ENCODE assay signal across 14 cellular contexts in the genomic region with DNA sequence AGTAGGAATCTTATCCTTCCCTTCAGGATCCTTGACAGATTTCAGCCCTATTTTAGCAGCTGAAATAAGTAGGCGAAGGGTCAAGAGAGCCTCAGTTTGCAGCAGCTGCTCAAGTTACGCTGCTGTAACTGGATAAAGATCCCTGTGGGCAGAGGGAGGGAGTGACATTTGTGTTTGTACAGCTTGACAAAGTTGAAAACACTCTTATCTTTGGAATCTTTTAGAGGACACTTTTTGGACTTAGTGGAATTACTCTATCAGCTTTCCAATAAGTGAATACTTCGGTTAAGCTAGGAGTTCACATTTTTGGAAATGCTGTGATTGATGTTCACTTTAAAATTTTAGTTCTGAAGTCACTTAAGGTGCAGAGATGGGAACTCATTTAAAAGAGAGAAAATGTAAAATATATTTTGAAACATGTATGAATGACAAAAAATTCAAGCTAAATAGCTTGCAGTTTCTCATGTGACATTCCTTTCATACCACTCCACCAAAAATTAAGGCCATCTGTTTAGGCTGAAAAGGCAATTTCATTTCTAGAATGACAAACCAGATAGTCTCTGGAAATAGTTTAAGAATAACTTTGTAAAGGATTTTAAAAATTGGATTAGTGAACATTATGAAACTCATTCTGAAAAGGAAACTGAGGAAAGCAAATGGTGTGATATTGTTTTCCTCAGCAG. TPM values are rescaled to one million over a fixed set of nuclear protein-coding genes. Genes with fewer than 3 reads are reported as not detected.
DNase-seq lines count a peak whose midpoint lies in the region; ATAC-seq, FAIRE-seq and TF ChIP-seq lines count a peak whose summit lies in the region.
"Had no signal": no experiment of that assay in that cellular context is flagged by ENCODE, and none has a peak within 500 bp of the region (broad histone marks: within the 10 kb centered on the region; RNA-seq: fewer than 3 reads in every experiment).

No MANE protein-coding gene starts in this region.

- 80% methylated on average over 1 of the region's 3 CpGs; no CpG with 5 or more reads in 1 of the 2 experiments for WGBS in mesodermal cell (ENCODE audit: insufficient coverage in 2 of 2), 2 experiments

- CTCF ChIA-PET in endothelial cell of umbilical vein (lab: Charles Lee), result interaction anchor here (0.8 to 1.4 kb wide), 2 partner anchors 9 to 646 kb away, joined by 3 read pairs; no protein-coding TSS in a partner anchor

- H3K4me1 ChIP-seq in endothelial cell of umbilical vein (ENCODE audit: control insufficient read depth, extremely low read depth, insufficient read depth, low read length) (no peaks in the 10 kb centered on the region), mesodermal cell (ENCODE audit: control insufficient read depth, insufficient read depth, low read length, poor library complexity, severe bottlenecking) (peaks cover 16% of the 10 kb centered on the region)
- H3K4me1 ChIP-seq: BLaER1 had no signal

- H2AFZ ChIP-seq in endothelial cell of umbilical vein (ENCODE audit: low read depth, low read length), result no peak overlapping the region

- H3K4me3 ChIP-seq in endothelial cell of umbilical vein (replicated peaks in 1 of 3; ENCODE audit: insufficient read depth in 1 of 3, low read depth in 1 of 3, low read length in 3 of 3) (no peak overlapping the region), mesodermal cell (ENCODE audit: extremely low read depth, insufficient read depth, low read length, poor library complexity, severe bottlenecking) (no peak overlapping the region)
- H3K4me3 ChIP-seq: BLaER1 had no signal

- peak; percentile 37 for DNase-seq in AG08395 (ENCODE audit: low spot score)
- peak; percentile 55 for DNase-seq in M059J (ENCODE audit: low read depth)
- DNase-seq in endothelial cell of umbilical vein (ENCODE audit: low read depth, low spot score), result peak; percentile 39
- no peak for DNase-seq in stimulated activated CD4-positive, alpha-beta T cell treated with anti-CD3 and anti-CD28 coated beads, Interleukin-4, amount 100 ng/mL, for 1 hour
- DNase-seq in GM19240 (ENCODE audit: insufficient read length, low spot score), result no peak
- DNase-seq: activated CD8-positive, alpha-beta memory T cell treated with anti-CD3 and anti-CD28 coated beads, Interleukin-2, amount 50 U/mL, for 4 hours; NCI-H526 treated with DMSO at 0.1 percent for 48 hours; occipital lobe had no signal

- dilution Hi-C loops in endothelial cell of umbilical vein (cut with MboI; ENCODE audit: extremely low pct_ligation_motif_present, low sequenced_read_pairs), result no loop called here

- H3K9me1 ChIP-seq in endothelial cell of umbilical vein (replicated peaks; ENCODE audit: control insufficient read depth, extremely low read depth, insufficient read depth, low read length), result no peaks in the 10 kb centered on the region

- no peaks in the 10 kb centered on the region for H3K79me2 ChIP-seq in endothelial cell of umbilical vein (ENCODE audit: control insufficient read depth, insufficient read depth, low read length)

- intact Hi-C loops in endothelial cell of umbilical vein (cut with micrococcal nuclease), result no loop called here

- no peaks in the 10 kb centered on the region for H4K20me1 ChIP-seq in endothelial cell of umbilical vein (replicated peaks; ENCODE audit: control insufficient read depth, extremely low read depth, insufficient read depth, low read length)
- H4K20me1 ChIP-seq: BLaER1 had no signal

- POLR2A ChIA-PET in endothelial cell of umbilical vein (lab: Charles Lee), result no interaction called here

- H3K9ac ChIP-seq in endothelial cell of umbilical vein (replicated peaks; ENCODE audit: extremely low read depth, insufficient read depth, low read length), result no peak overlapping the region
- H3K9ac ChIP-seq: BLaER1, KMS-11 had no signal

- H3K27ac ChIP-seq in endothelial cell of umbilical vein (ENCODE audit: insufficient read depth, low read depth, low read length), result no peak overlapping the region
- H3K27ac ChIP-seq in mesodermal cell (ENCODE audit: low read depth, low read length, severe bottlenecking), result peak overlapping the region; percentile 32
- H3K27ac ChIP-seq: BLaER1, KMS-11 had no signal

- ATAC-seq in HG02973 (IDR thresholded peaks at IDR 0.05; ENCODE audit: unreplicated experiment), result no peak
- ATAC-seq in HG02970 (IDR thresholded peaks at IDR 0.05; ENCODE audit: low FRiP score, unreplicated experiment), result no peak

- no peak overlapping the region for H3K4me2 ChIP-seq in endothelial cell of umbilical vein (ENCODE audit: insufficient read depth, low read length)
- H3K4me2 ChIP-seq: BLaER1, KMS-11 had no signal

- TF ChIP-seq POLR2A in endothelial cell of umbilical vein (IDR thresholded peaks at IDR 0.05; ENCODE audit: low read depth, low read length), result no peak

- no peaks in the 10 kb centered on the region for H3K27me3 ChIP-seq in endothelial cell of umbilical vein (ENCODE audit: control insufficient read depth in 2 of 2, insufficient read depth in 2 of 2, low read length in 2 of 2)
- H3K27me3 ChIP-seq: BLaER1 had no signal

- no peak for TF ChIP-seq CTCF in endothelial cell of umbilical vein (IDR thresholded peaks at IDR 0.05; ENCODE audit: extremely low read depth in 1 of 2, insufficient read depth in 1 of 2, low read depth in 1 of 2, low read length in 2 of 2)

- H3K9me3 ChIP-seq in endothelial cell of umbilical vein (replicated peaks; ENCODE audit: control insufficient read depth, insufficient read depth, low read length), result no peaks in the 10 kb centered on the region
- no peaks in the 10 kb centered on the region for H3K9me3 ChIP-seq in mesodermal cell (ENCODE audit: control insufficient read depth, low read length)
- H3K9me3 ChIP-seq: BLaER1 had no signal

- no peak for FAIRE-seq in endothelial cell of umbilical vein (lab: Jason Lieb, UNC)
- FAIRE-seq: colon had no signal

- no TSS peak for BruUV-seq in endothelial cell of umbilical vein (replicated peaks; lab: Mats Ljungman, UMichigan)

- H3K36me3 ChIP-seq in endothelial cell of umbilical vein (ENCODE audit: control insufficient read depth in 2 of 2, extremely low read depth in 1 of 2, insufficient read depth in 2 of 2, low read length in 2 of 2), result no peaks in the 10 kb centered on the region
- no peaks in the 10 kb centered on the region for H3K36me3 ChIP-seq in mesodermal cell (ENCODE audit: control insufficient read depth, insufficient read depth, low read length)
- H3K36me3 ChIP-seq: BLaER1 had no signal

TF ChIP-seq in endothelial cell of umbilical vein, 7 proteins besides CTCF, POLR2A, EP300 and RAD21:
- TF ChIP-seq, protein P1, sequence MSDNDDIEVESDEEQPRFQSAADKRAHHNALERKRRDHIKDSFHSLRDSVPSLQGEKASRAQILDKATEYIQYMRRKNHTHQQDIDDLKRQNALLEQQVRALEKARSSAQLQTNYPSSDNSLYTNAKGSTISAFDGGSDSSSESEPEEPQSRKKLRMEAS (IDR thresholded peaks at IDR 0.05; ENCODE audit: insufficient read depth, insufficient read length), result no peak
- no peak for TF ChIP-seq POLR2AphosphoS5 (IDR thresholded peaks at IDR 0.05; ENCODE audit: insufficient read depth, low read depth, low read length)
- no peak for TF ChIP-seq FOS (IDR thresholded peaks at IDR 0.05; ENCODE audit: borderline replicate concordance, insufficient read depth, low read length)
- TF ChIP-seq EZH2 (IDR thresholded peaks at IDR 0.05; ENCODE audit: borderline replicate concordance, low read depth, low read length, severe bottlenecking), result no peak
- TF ChIP-seq MYC (IDR thresholded peaks at IDR 0.05; ENCODE audit: low read depth, low read length), result no peak
- TF ChIP-seq GATA2 (IDR thresholded peaks at IDR 0.05; ENCODE audit: insufficient read depth, insufficient read length, low read depth, low read length), result no peak
- no peak for TF ChIP-seq JUN (IDR thresholded peaks at IDR 0.05; ENCODE audit: borderline replicate concordance, insufficient read depth, insufficient read length, low read depth)

RNA-seq across cellular contexts. Expression of gene SLC38A4, which starts 55.2 kb away (rescaled TPM):
- total RNA-seq in M059J (2014; rRNA removed; shearing (Covaris generic)), result 2.7 and 3.3 TPM in 2 replicates
- total RNA-seq in endothelial cell of umbilical vein, result 0.66 TPM in 1 of 2 replicates, not detected in the other
- 0.19 and 0.36 TPM in 2 replicates for polyA plus RNA-seq in endothelial cell of umbilical vein
- 0.16 and 0.19 TPM in 2 replicates for polyA plus RNA-seq in endothelial cell of umbilical vein (2011; cell fraction: cytosol; rRNA removed)
- polyA plus RNA-seq in endothelial cell of umbilical vein (2011; cell fraction: nucleus; rRNA removed), result 0.26 and 0.34 TPM in 2 replicates
- polyA plus RNA-seq in endothelial cell of umbilical vein (2012), result 0.19 TPM in 2 replicates
- polyA minus RNA-seq in endothelial cell of umbilical vein, result 0.34 and 0.79 TPM in 2 replicates
- not detected for polyA minus RNA-seq in endothelial cell of umbilical vein (2011; cell fraction: cytosol; rRNA and poly(A)+ RNA removed)
- polyA minus RNA-seq in endothelial cell of umbilical vein (2011; cell fraction: nucleus; rRNA and poly(A)+ RNA removed), result 0.14 and 0.53 TPM in 2 replicates
- polyA plus RNA-seq in mesodermal cell (2013, experiment 1 of 2), result 0.81 TPM
- 0.40 TPM for polyA plus RNA-seq in mesodermal cell (2013, experiment 2 of 2)

Comparison
In these comparisons a context has a peak if more than half of its experiments do, and no peak if none do; other contexts are left out.
1. DNase-seq: peak in AG08395 (single experiment), M059J (single experiment) and endothelial cell of umbilical vein (single experiment); none in stimulated activated CD4-positive, alpha-beta T cell treated with anti-CD3 and anti-CD28 coated beads, Interleukin-4, amount 100 ng/mL, for 1 hour (single experiment) and GM19240 (single experiment).